33 cellular contexts compared by ENCODE assay signal in the genomic region with DNA sequence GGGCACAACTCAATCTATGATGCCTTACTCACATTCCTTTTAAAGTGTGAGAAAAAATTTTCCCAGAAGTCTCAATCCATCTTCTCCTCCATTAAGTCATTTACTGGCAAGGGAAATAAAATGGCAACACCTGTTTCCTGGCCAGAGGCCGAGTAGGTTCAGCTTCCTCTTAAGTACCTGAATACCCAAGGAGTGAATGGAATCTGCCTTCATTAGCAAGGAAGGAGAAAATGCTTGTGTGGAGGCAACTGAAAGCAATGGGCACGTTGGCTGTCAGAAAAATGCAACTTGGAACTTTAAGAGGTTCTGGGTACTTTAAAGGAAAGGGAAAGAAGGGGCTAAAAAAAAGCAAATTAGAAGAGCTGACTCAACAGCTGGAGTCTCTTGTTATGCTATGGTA.
"Had no signal": no experiment of that assay in that cellular context is flagged by ENCODE, and none has a peak within 500 bp of the region (broad histone marks: within the 10 kb centered on the region; RNA-seq: fewer than 3 reads in every experiment).

No MANE protein-coding gene starts in this region.

- H3K36me3 Mint-ChIP-seq: activated naive CD8-positive, alpha-beta T cell treated with anti-CD3 and anti-CD28 coated beads for 36 hours had no signal

- H3K4me1 Mint-ChIP-seq: activated CD4-positive, alpha-beta T cell treated with anti-CD3 and anti-CD28 coated beads, Interleukin-2, amount 10 ng/mL, durations not matched to agents 24 days and 14 days; activated naive CD8-positive, alpha-beta T cell treated with anti-CD3 and anti-CD28 coated beads for 36 hours; activated T-helper 17 cell treated with anti-CD3 and anti-CD28 coated beads, Interleukin-2, amount 50 U/mL, for 72 hours had no signal

- H3K27ac Mint-ChIP-seq: activated CD4-positive, alpha-beta T cell treated with anti-CD3 and anti-CD28 coated beads, Interleukin-2, amount 10 ng/mL, durations not matched to agents 24 days and 14 days; activated CD8-positive, alpha-beta T cell treated with anti-CD3 and anti-CD28 coated beads for 36 hours; activated naive CD8-positive, alpha-beta T cell treated with anti-CD3 and anti-CD28 coated beads for 36 hours; activated T-cell treated with anti-CD3 and anti-CD28 coated beads, Interleukin-2, amount 50 U/mL, for 72 hours; activated T-helper 17 cell treated with anti-CD3 and anti-CD28 coated beads, Interleukin-2, amount 50 U/mL, for 72 hours had no signal

- ATAC-seq: activated CD8-positive, alpha-beta T cell treated with anti-CD3 and anti-CD28 coated beads for 36 hours; activated T-cell treated with anti-CD3 and anti-CD28 coated beads, Interleukin-2, amount 50 U/mL, for 72 hours; activated T-helper 17 cell treated with anti-CD3 and anti-CD28 coated beads, Interleukin-2, amount 50 U/mL, for 72 hours had no signal

- H3K4me3 ChIP-seq: MG63, SJCRH30, SK-N-MC had no signal

- H3K9me3 ChIP-seq: MG63, SJCRH30 had no signal

- H3K27me3 Mint-ChIP-seq: activated CD4-positive, alpha-beta T cell treated with anti-CD3 and anti-CD28 coated beads, Interleukin-2, amount 10 ng/mL, durations not matched to agents 24 days and 14 days; activated CD8-positive, alpha-beta T cell treated with anti-CD3 and anti-CD28 coated beads for 36 hours; activated naive CD8-positive, alpha-beta T cell treated with anti-CD3 and anti-CD28 coated beads for 36 hours; activated T-helper 17 cell treated with anti-CD3 and anti-CD28 coated beads, Interleukin-2, amount 50 U/mL, for 72 hours had no signal

- H3K27me3 ChIP-seq: brain microvascular endothelial cell, MG63, SJCRH30 had no signal

- H3K4me3 Mint-ChIP-seq: activated CD4-positive, alpha-beta T cell treated with anti-CD3 and anti-CD28 coated beads, Interleukin-2, amount 10 ng/mL, durations not matched to agents 24 days and 14 days; activated CD8-positive, alpha-beta T cell treated with anti-CD3 and anti-CD28 coated beads for 36 hours; activated naive CD8-positive, alpha-beta T cell treated with anti-CD3 and anti-CD28 coated beads for 36 hours; activated T-cell treated with anti-CD3 and anti-CD28 coated beads, Interleukin-2, amount 50 U/mL, for 72 hours; activated T-helper 17 cell treated with anti-CD3 and anti-CD28 coated beads, Interleukin-2, amount 50 U/mL, for 72 hours had no signal

- H3K27ac ChIP-seq: brain microvascular endothelial cell, SJCRH30, SK-N-MC, WERI-Rb-1 had no signal

- DNase-seq: activated CD4-positive, alpha-beta T cell treated with anti-CD3 and anti-CD28 coated beads, Interleukin-2, amount 10 ng/mL, durations not matched to agents 24 days and 14 days; activated CD4-positive, alpha-beta T cell treated with anti-CD3 and anti-CD28 coated beads, Interleukin-2, amount 50 U/mL, for 4 hours; activated CD8-positive, alpha-beta T cell treated with anti-CD3 and anti-CD28 coated beads for 36 hours; activated effector memory CD4-positive, alpha-beta T cell treated with anti-CD3 and anti-CD28 coated beads, Interleukin-2, amount 50 U/mL, for 16 hours; activated naive CD4-positive, alpha-beta T cell; activated naive CD4-positive, alpha-beta T cell treated with anti-CD3 and anti-CD28 coated beads, Interleukin-2, amount 50 U/mL, for 16 hours; activated naive CD8-positive, alpha-beta T cell treated with anti-CD3 and anti-CD28 coated beads for 36 hours; activated T-cell treated with anti-CD3 and anti-CD28 coated beads, Interleukin-2, amount 50 U/mL, for 1 hour; activated T-cell treated with anti-CD3 and anti-CD28 coated beads, Interleukin-2, amount 50 U/mL, for 72 hours; amniotic stem cell; aorta; brain microvascular endothelial cell; central memory CD4-positive, alpha-beta T cell; Kasumi-1; MG63; NCI-H1048; NCI-H1105 treated with DMSO at 0.1 percent for 48 hours; NCI-H1436; NCI-H1694; NCI-H1930; NCI-H2107; NCI-H2171; NCI-H446; NCI-H510A treated with DMSO at 0.1 percent for 48 hours; NCI-H526 treated with DMSO at 0.1 percent for 48 hours; NCI-H82; NK-92 treated with Interleukin-12 subunit alpha and Interleukin-12 subunit beta, amount 100 ng/mL, for 24 hours; OCI-M1; SJCRH30; T1000; WERI-Rb-1 had no signal

- H3K36me3 ChIP-seq: brain microvascular endothelial cell, MG63, SJCRH30, WERI-Rb-1 had no signal

- H3K9me3 Mint-ChIP-seq: activated CD4-positive, alpha-beta T cell treated with anti-CD3 and anti-CD28 coated beads, Interleukin-2, amount 10 ng/mL, durations not matched to agents 24 days and 14 days; activated CD8-positive, alpha-beta T cell treated with anti-CD3 and anti-CD28 coated beads for 36 hours had no signal

- H3K4me1 ChIP-seq: SJCRH30 had no signal
